Comparison of ENCODE assay signal across 1 cellular context in the genomic region with DNA sequence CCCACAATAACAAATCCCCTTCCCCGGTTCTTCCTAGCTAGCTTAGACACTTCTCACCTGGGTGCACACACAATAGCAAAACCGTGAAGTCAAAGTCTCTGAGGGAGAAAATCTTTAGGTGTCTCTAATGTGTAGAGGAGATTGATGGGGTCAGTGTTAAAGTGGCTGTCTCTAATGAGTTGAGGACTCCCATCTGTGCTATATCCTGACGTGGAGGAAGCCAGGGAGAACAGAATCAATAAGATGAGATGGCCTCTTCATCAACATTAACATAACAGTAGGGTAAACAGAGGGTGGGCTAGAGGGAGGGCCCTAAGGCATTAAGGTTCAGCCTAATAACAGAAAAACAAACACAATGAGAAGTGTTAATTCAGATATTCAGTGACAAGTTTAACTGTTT.
A peak's percentile ranks its signal among the peaks of the same experiment; 100 is the strongest.
TF ChIP-seq lines count a peak whose summit lies in the region.

No MANE protein-coding gene starts in this region.

TF ChIP-seq in GM23338, 12 proteins besides CTCF, POLR2A, EP300 and RAD21 (continued from another document):
- TF ChIP-seq, protein P1, sequence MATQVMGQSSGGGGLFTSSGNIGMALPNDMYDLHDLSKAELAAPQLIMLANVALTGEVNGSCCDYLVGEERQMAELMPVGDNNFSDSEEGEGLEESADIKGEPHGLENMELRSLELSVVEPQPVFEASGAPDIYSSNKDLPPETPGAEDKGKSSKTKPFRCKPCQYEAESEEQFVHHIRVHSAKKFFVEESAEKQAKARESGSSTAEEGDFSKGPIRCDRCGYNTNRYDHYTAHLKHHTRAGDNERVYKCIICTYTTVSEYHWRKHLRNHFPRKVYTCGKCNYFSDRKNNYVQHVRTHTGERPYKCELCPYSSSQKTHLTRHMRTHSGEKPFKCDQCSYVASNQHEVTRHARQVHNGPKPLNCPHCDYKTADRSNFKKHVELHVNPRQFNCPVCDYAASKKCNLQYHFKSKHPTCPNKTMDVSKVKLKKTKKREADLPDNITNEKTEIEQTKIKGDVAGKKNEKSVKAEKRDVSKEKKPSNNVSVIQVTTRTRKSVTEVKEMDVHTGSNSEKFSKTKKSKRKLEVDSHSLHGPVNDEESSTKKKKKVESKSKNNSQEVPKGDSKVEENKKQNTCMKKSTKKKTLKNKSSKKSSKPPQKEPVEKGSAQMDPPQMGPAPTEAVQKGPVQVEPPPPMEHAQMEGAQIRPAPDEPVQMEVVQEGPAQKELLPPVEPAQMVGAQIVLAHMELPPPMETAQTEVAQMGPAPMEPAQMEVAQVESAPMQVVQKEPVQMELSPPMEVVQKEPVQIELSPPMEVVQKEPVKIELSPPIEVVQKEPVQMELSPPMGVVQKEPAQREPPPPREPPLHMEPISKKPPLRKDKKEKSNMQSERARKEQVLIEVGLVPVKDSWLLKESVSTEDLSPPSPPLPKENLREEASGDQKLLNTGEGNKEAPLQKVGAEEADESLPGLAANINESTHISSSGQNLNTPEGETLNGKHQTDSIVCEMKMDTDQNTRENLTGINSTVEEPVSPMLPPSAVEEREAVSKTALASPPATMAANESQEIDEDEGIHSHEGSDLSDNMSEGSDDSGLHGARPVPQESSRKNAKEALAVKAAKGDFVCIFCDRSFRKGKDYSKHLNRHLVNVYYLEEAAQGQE (IDR thresholded peaks at IDR 0.05; ENCODE audit: unreplicated experiment), result no peak
- TF ChIP-seq EZH2 (IDR thresholded peaks at IDR 0.05; ENCODE audit: low read depth, unreplicated experiment), result no peak
- TF ChIP-seq POLR2AphosphoS5 (IDR thresholded peaks at IDR 0.05; ENCODE audit: low read depth), result 0 out of 2 replicates have a peak, but pooled peaks have one; percentile 25
- no peak for TF ChIP-seq EZH2phosphoT487 (IDR thresholded peaks at IDR 0.05; ENCODE audit: unreplicated experiment)
- no peak for TF ChIP-seq STAT1 (IDR thresholded peaks at IDR 0.05; ENCODE audit: unreplicated experiment)
- TF ChIP-seq JUNB (IDR thresholded peaks at IDR 0.05; ENCODE audit: unreplicated experiment), result no peak
- TF ChIP-seq ZNF114 (CRISPR knock-in tag; IDR thresholded peaks at IDR 0.05), result no peak
- TF ChIP-seq CREB1 (CRISPR knock-in tag; IDR thresholded peaks at IDR 0.05; ENCODE audit: low read depth), result peak; percentile 32; the same call in 1 of the 2 replicates
- TF ChIP-seq, protein P2, sequence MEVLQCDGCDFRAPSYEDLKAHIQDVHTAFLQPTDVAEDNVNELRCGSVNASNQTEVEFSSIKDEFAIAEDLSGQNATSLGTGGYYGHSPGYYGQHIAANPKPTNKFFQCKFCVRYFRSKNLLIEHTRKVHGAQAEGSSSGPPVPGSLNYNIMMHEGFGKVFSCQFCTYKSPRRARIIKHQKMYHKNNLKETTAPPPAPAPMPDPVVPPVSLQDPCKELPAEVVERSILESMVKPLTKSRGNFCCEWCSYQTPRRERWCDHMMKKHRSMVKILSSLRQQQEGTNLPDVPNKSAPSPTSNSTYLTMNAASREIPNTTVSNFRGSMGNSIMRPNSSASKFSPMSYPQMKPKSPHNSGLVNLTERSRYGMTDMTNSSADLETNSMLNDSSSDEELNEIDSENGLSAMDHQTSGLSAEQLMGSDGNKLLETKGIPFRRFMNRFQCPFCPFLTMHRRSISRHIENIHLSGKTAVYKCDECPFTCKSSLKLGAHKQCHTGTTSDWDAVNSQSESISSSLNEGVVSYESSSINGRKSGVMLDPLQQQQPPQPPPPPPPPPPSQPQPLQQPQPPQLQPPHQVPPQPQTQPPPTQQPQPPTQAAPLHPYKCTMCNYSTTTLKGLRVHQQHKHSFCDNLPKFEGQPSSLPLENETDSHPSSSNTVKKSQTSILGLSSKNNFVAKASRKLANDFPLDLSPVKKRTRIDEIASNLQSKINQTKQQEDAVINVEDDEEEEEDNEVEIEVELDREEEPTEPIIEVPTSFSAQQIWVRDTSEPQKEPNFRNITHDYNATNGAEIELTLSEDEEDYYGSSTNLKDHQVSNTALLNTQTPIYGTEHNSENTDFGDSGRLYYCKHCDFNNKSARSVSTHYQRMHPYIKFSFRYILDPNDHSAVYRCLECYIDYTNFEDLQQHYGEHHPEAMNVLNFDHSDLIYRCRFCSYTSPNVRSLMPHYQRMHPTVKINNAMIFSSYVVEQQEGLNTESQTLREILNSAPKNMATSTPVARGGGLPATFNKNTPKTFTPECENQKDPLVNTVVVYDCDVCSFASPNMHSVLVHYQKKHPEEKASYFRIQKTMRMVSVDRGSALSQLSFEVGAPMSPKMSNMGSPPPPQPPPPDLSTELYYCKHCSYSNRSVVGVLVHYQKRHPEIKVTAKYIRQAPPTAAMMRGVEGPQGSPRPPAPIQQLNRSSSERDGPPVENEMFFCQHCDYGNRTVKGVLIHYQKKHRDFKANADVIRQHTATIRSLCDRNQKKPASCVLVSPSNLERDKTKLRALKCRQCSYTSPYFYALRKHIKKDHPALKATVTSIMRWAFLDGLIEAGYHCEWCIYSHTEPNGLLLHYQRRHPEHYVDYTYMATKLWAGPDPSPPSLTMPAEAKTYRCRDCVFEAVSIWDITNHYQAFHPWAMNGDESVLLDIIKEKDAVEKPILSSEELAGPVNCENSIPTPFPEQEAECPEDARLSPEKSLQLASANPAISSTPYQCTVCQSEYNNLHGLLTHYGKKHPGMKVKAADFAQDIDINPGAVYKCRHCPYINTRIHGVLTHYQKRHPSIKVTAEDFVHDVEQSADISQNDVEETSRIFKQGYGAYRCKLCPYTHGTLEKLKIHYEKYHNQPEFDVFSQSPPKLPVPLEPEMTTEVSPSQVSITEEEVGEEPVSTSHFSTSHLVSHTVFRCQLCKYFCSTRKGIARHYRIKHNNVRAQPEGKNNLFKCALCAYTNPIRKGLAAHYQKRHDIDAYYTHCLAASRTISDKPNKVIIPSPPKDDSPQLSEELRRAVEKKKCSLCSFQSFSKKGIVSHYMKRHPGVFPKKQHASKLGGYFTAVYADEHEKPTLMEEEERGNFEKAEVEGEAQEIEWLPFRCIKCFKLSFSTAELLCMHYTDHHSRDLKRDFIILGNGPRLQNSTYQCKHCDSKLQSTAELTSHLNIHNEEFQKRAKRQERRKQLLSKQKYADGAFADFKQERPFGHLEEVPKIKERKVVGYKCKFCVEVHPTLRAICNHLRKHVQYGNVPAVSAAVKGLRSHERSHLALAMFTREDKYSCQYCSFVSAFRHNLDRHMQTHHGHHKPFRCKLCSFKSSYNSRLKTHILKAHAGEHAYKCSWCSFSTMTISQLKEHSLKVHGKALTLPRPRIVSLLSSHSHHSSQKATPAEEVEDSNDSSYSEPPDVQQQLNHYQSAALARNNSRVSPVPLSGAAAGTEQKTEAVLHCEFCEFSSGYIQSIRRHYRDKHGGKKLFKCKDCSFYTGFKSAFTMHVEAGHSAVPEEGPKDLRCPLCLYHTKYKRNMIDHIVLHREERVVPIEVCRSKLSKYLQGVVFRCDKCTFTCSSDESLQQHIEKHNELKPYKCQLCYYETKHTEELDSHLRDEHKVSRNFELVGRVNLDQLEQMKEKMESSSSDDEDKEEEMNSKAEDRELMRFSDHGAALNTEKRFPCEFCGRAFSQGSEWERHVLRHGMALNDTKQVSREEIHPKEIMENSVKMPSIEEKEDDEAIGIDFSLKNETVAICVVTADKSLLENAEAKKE (CRISPR knock-in tag; IDR thresholded peaks at IDR 0.05), result peak; percentile 63
TF ChIP-seq in GM23338: peak in this region for 4.
